In genomic region chr10:132209978-132210530, GRCh38 we compare ENCODE assay signal across 24 cellular contexts. TPM values are rescaled to one million over a fixed set of nuclear protein-coding genes. Genes with fewer than 3 reads are reported as not detected.
A peak's percentile ranks its signal among the peaks of the same experiment; 100 is the strongest.
DNase-seq lines count a peak whose midpoint lies in the region; ATAC-seq, FAIRE-seq and TF ChIP-seq lines count a peak whose summit lies in the region.
"Had no signal": no experiment of that assay in that cellular context is flagged by ENCODE, and none has a peak within 500 bp of the region (broad histone marks: within the 10 kb centered on the region; RNA-seq: fewer than 3 reads in every experiment).

No MANE protein-coding gene starts in this region.

- TF ChIP-seq CTCF in bronchial epithelial cell (IDR thresholded peaks at IDR 0.05; ENCODE audit: insufficient read depth, low read length, severe bottlenecking) (no peak), osteoblast (IDR thresholded peaks at IDR 0.05; ENCODE audit: extremely low read depth, low read depth, low read length) (no peak)

- H3K79me2 ChIP-seq in osteoblast (ENCODE audit: insufficient read depth, low read length), result no peaks in the 10 kb centered on the region

- no peaks in the 10 kb centered on the region for H3K9me3 ChIP-seq in osteoblast (ENCODE audit: low read depth, low read length)
- H3K9me3 ChIP-seq: Caco-2 had no signal

- peak; percentile 14 for DNase-seq in left cardiac atrium
- no peak for DNase-seq in Right ventricle myocardium superior
- peak; percentile 7 for DNase-seq in COLO668 (lab: John Stamatoyannopoulos, UW; ENCODE audit: unreplicated experiment)
- no peak for DNase-seq in bronchial epithelial cell (ENCODE audit: low read depth)
- DNase-seq in osteoblast (ENCODE audit: insufficient read length, low spot score, missing footprints), result peak; percentile 83
- no peak for DNase-seq in head of caudate nucleus
- no peak for DNase-seq in cortex of kidney (lab: John Stamatoyannopoulos, UW)
- DNase-seq: C1 segment of cervical spinal cord, Caco-2, DMS79 treated with DMSO at 0.1 percent for 48 hours, GF-D8, H7, MM.1S, NCI-H2029, NCI-H2171, NCI-H226, NCI-H510A, NCI-H69, RPMI8226, SHP77 treated with DMSO at 0.1 percent for 48 hours had no signal

- peak; percentile 18 for FAIRE-seq in bronchial epithelial cell (lab: Jason Lieb, UNC)
- FAIRE-seq: A204.1, GM12891 had no signal

- no peak overlapping the region for H3K4me3 ChIP-seq in bronchial epithelial cell (ENCODE audit: low read depth, low read length)
- H3K4me3 ChIP-seq in osteoblast (ENCODE audit: insufficient read depth, low read length), result no peak overlapping the region

- no peaks in the 10 kb centered on the region for H4K20me1 ChIP-seq in osteoblast (ENCODE audit: insufficient read depth, low read length)

- no peak overlapping the region for H2AFZ ChIP-seq in osteoblast (ENCODE audit: low read length)

- intact Hi-C loops in left cardiac atrium (cut with DNase I), result no loop called here
- intact Hi-C loops in Right ventricle myocardium superior (cut with DNase I), result no loop called here
- intact Hi-C loops in head of caudate nucleus (cut with DNase I), result no loop called here

- H3K4me2 ChIP-seq in osteoblast (ENCODE audit: insufficient read depth, low read length), result no peak overlapping the region
- H3K4me2 ChIP-seq: KMS-11 had no signal

- ATAC-seq in left cardiac atrium, result no peak
- no peak for ATAC-seq in Right ventricle myocardium superior (ENCODE audit: poor library complexity)

- H3K36me3 ChIP-seq in bronchial epithelial cell (ENCODE audit: control insufficient read depth, insufficient read depth, low read length) (no peaks in the 10 kb centered on the region), osteoblast (ENCODE audit: insufficient read depth, low read length) (no peaks in the 10 kb centered on the region)

- H3K4me1 ChIP-seq in osteoblast (ENCODE audit: insufficient read depth, low read length), result no peaks in the 10 kb centered on the region
- H3K4me1 ChIP-seq: Caco-2 had no signal

- no peak overlapping the region for H3K27ac ChIP-seq in osteoblast (ENCODE audit: low read depth, low read length)
- H3K27ac ChIP-seq: KMS-11 had no signal

- H3K27me3 ChIP-seq in bronchial epithelial cell (ENCODE audit: control insufficient read depth, insufficient read depth, low read length), result no peaks in the 10 kb centered on the region
- no peaks in the 10 kb centered on the region for H3K27me3 ChIP-seq in osteoblast (ENCODE audit: insufficient read depth, low read length)

RNA-seq across cellular contexts. Expression of gene DPYSL4, which starts 23.3 kb away (rescaled TPM):
- total RNA-seq in left cardiac atrium (1 to 10 TPM; 1.4 to 9.9 TPM), Right ventricle myocardium superior (31.7 TPM), bronchial epithelial cell (0.13 and 0.26 TPM in 2 replicates), osteoblast (0.72 and 2.4 TPM in 2 replicates)
- total RNA-seq: Caco-2, HT1080 had no signal

Comparison
In these comparisons a context has a peak if more than half of its experiments do, and no peak if none do; other contexts are left out.
1. DNase-seq: peak in left cardiac atrium (single experiment), COLO668 (single experiment) and osteoblast (single experiment); none in Right ventricle myocardium superior (single experiment), bronchial epithelial cell (single experiment), head of caudate nucleus (0 of 42) and cortex of kidney (single experiment).